Comparison of ENCODE assay signal across 18 cellular contexts in genomic region chr16:51416921-51417320, GRCh38.
DNase-seq lines count a peak whose midpoint lies in the region; ATAC-seq and TF ChIP-seq lines count a peak whose summit lies in the region.
"Had no signal": no experiment of that assay in that cellular context is flagged by ENCODE, and none has a peak within 500 bp of the region (broad histone marks: within the 10 kb centered on the region; RNA-seq: fewer than 3 reads in every experiment).

No MANE protein-coding gene starts in this region.

- H3K36me3 ChIP-seq in IMR-90 (ENCODE audit: control insufficient read depth, insufficient read depth, low read length) (no peaks in the 10 kb centered on the region), mucosa of descending colon (ENCODE audit: low read depth) (no peaks in the 10 kb centered on the region), ovary (no peaks in the 10 kb centered on the region), prostate gland (no peaks in the 10 kb centered on the region)

- no peak overlapping the region for H3K4ac ChIP-seq in IMR-90 (ENCODE audit: low read depth, low read length)

- no peak overlapping the region for H2BK5ac ChIP-seq in IMR-90 (ENCODE audit: low read depth, low read length, poor library complexity, severe bottlenecking)

- H4K5ac ChIP-seq in IMR-90 (ENCODE audit: low read depth, low read length) = no peak overlapping the region

- H3K4me2 ChIP-seq in IMR-90 (ENCODE audit: low read depth, low read length) = no peak overlapping the region
- H3K4me2 ChIP-seq: PC-9 had no signal

- no peak overlapping the region for H2AK5ac ChIP-seq in IMR-90 (ENCODE audit: low read depth, low read length)

- H4K20me1 ChIP-seq in IMR-90 (ENCODE audit: insufficient read depth, low read length) = no peaks in the 10 kb centered on the region

- POLR2A ChIA-PET in AG04450 (lab: Yijun Ruan, JAX) (no interaction called here), IMR-90 (lab: Charles Lee; ENCODE audit: unreplicated experiment) (no interaction called here)

- no TSS peak for BruUV-seq in IMR-90 (replicated peaks; lab: Mats Ljungman, UMichigan)

- no peaks in the 10 kb centered on the region for H3K4me1 ChIP-seq in IMR-90 (ENCODE audit: control insufficient read depth, insufficient read depth, low read length)
- H3K4me1 ChIP-seq in mucosa of descending colon (ENCODE audit: low read depth) = no peaks in the 10 kb centered on the region
- no peaks in the 10 kb centered on the region for H3K4me1 ChIP-seq in ovary (ENCODE audit: insufficient read depth)
- no peaks in the 10 kb centered on the region for H3K4me1 ChIP-seq in prostate gland (replicated peaks)

- TF ChIP-seq POLR2A in IMR-90 (IDR thresholded peaks at IDR 0.05; ENCODE audit: low read depth, low read length) = no peak
- TF ChIP-seq POLR2A in ovary (IDR thresholded peaks at IDR 0.05) = no peak
- TF ChIP-seq POLR2A in prostate gland (IDR thresholded peaks at IDR 0.05) = no peak

- H2AFZ ChIP-seq in IMR-90 (replicated peaks; ENCODE audit: low read length, poor library complexity) = no peak overlapping the region
- H2AFZ ChIP-seq: PC-9 had no signal

- TF ChIP-seq CTCF in AG04450 (IDR thresholded peaks at IDR 0.05; ENCODE audit: low read depth, low read length) (no peak), IMR-90 (conservative IDR thresholded peaks at IDR 0.05; ENCODE audit: low read depth, low read length) (no peak), astrocyte of the cerebellum (IDR thresholded peaks at IDR 0.05; ENCODE audit: low read depth, low read length, missing control alignments) (no peak), mucosa of descending colon (IDR thresholded peaks at IDR 0.05) (no peak), ovary (IDR thresholded peaks at IDR 0.05) (no peak), prostate gland (IDR thresholded peaks at IDR 0.05) (no peak)

- H3K4me1 Mint-ChIP-seq in activated T-cell treated with anti-CD3 and anti-CD28 coated beads, Interleukin-2, amount 50 U/mL, for 24 hours (ENCODE audit: low read depth) = no peaks in the 10 kb centered on the region
- H3K4me1 Mint-ChIP-seq: CD14-positive monocyte had no signal

- TF ChIP-seq EP300 in ovary (IDR thresholded peaks at IDR 0.05) = no peak

- H2AK9ac ChIP-seq in IMR-90 (replicated peaks; ENCODE audit: low read depth, low read length, poor library complexity) = no peak overlapping the region

- H3K9me3 Mint-ChIP-seq in activated T-cell treated with anti-CD3 and anti-CD28 coated beads, Interleukin-2, amount 50 U/mL, for 24 hours = peaks cover 3% of the 10 kb centered on the region

- H3K4me3 Mint-ChIP-seq in activated T-cell treated with anti-CD3 and anti-CD28 coated beads, Interleukin-2, amount 50 U/mL, for 24 hours = no peak overlapping the region
- H3K4me3 Mint-ChIP-seq: CD14-positive monocyte had no signal

- H3K18ac ChIP-seq in IMR-90 (ENCODE audit: low read depth, low read length) = no peak overlapping the region

- ATAC-seq in IMR-90 (ENCODE audit: low read depth) = no peak
- no peak for ATAC-seq in mucosa of descending colon

- no peak overlapping the region for H3K9ac ChIP-seq in IMR-90 (ENCODE audit: low read depth, low read length)

- no peak overlapping the region for H2BK20ac ChIP-seq in IMR-90 (ENCODE audit: low read depth, low read length)

- peak; percentile 24 for DNase-seq in AG04450 (ENCODE audit: low read depth, low spot score)
- DNase-seq in IMR-90 = peak; percentile 48
- peak; percentile 79 for DNase-seq in astrocyte of the cerebellum (ENCODE audit: low read depth)
- DNase-seq in fibroblast of peridontal ligament (ENCODE audit: extremely low read depth) = peak; percentile 38
- DNase-seq in mucosa of descending colon = no peak
- no peak for DNase-seq in activated T-cell treated with anti-CD3 and anti-CD28 coated beads, Interleukin-2, amount 50 U/mL, for 24 hours
- no peak for DNase-seq in ovary
- no peak for DNase-seq in prostate gland (ENCODE audit: low spot score)
- DNase-seq: AML-193, DMS53, HCEC 1CT, MV-4-11, NCI-H1436, NCI-H2029, NCI-H510A, NCI-H774, PC-9 had no signal

- no peak overlapping the region for H3K27ac Mint-ChIP-seq in activated T-cell treated with anti-CD3 and anti-CD28 coated beads, Interleukin-2, amount 50 U/mL, for 24 hours
- H3K27ac Mint-ChIP-seq: CD14-positive monocyte had no signal

- H3K27me3 ChIP-seq in AG04450 (ENCODE audit: control insufficient read depth, insufficient read depth, low read length) (no peaks in the 10 kb centered on the region), IMR-90 (ENCODE audit: control insufficient read depth, insufficient read depth, low read length) (no peaks in the 10 kb centered on the region), ovary (no peaks in the 10 kb centered on the region), prostate gland (replicated peaks; ENCODE audit: insufficient read depth) (no peaks in the 10 kb centered on the region)

- H4K8ac ChIP-seq in IMR-90 (ENCODE audit: low read depth in 2 of 2, low read length in 2 of 2) = no peak overlapping the region

- intact Hi-C loops in IMR-90 (cut with micrococcal nuclease) = no loop called here
- intact Hi-C loops in mucosa of descending colon (cut with DNase I, micrococcal nuclease) = no loop called here
- intact Hi-C loops in ovary (cut with DNase I) = no loop called here
- intact Hi-C loops in prostate gland (cut with DNase I) = no loop called here

- no peak overlapping the region for H2BK15ac ChIP-seq in IMR-90 (ENCODE audit: low read depth, low read length)

- H3K14ac ChIP-seq in IMR-90 (replicated peaks; ENCODE audit: low read depth, low read length) = no peak overlapping the region

- in situ Hi-C loops in IMR-90 (cut with MboI; ENCODE audit: low sequenced_read_pairs) (no loop called here), astrocyte of the cerebellum (cut with HindIII; ENCODE audit: low sequenced_read_pairs) (no loop called here)

- WGBS in IMR-90 (ENCODE audit: extremely low coverage in 2 of 2, insufficient read length in 1 of 2), 2 experiments = 66% methylated on average over 5 of the region's 6 CpGs; no CpG with 5 or more reads in 1 of the 2 experiments
- 48 to 55% (median 48%) methylated on average over 6 of the region's 6 CpGs for WGBS in ovary, 3 donors
- 63% methylated on average over 6 of the region's 6 CpGs for WGBS in prostate gland

- dilution Hi-C loops in IMR-90 (cut with HindIII; ENCODE audit: low sequenced_read_pairs, unreplicated experiment) = no loop called here

- H2BK120ac ChIP-seq in IMR-90 (ENCODE audit: low read depth, low read length) = no peak overlapping the region

- no peak overlapping the region for H3K23ac ChIP-seq in IMR-90 (ENCODE audit: low read depth, low read length)

- peaks cover 5% of the 10 kb centered on the region; the same call in 1 of the 2 replicates for H3K9me1 ChIP-seq in IMR-90 (ENCODE audit: insufficient read depth, low read length)

- no peaks in the 10 kb centered on the region for H3K9me3 ChIP-seq in AG04450 (ENCODE audit: control insufficient read depth, insufficient read depth, low read length)
- H3K9me3 ChIP-seq in IMR-90 (ENCODE audit: control insufficient read depth, insufficient read depth, low read length) = no peaks in the 10 kb centered on the region
- H3K9me3 ChIP-seq in mucosa of descending colon = no peaks in the 10 kb centered on the region
- H3K9me3 ChIP-seq in ovary = no peaks in the 10 kb centered on the region
- H3K9me3 ChIP-seq in prostate gland = no peaks in the 10 kb centered on the region

- CTCF ChIA-PET in AG04450 (lab: Charles Lee) = no interaction called here
- CTCF ChIA-PET in IMR-90 (lab: Yijun Ruan, JAX) = no interaction called here

- no peaks in the 10 kb centered on the region for H3K36me3 Mint-ChIP-seq in activated T-cell treated with anti-CD3 and anti-CD28 coated beads, Interleukin-2, amount 50 U/mL, for 24 hours (ENCODE audit: low read depth)
- H3K36me3 Mint-ChIP-seq: CD14-positive monocyte had no signal

- no peak overlapping the region for H3K56ac ChIP-seq in IMR-90 (ENCODE audit: extremely low read depth, insufficient read depth, low read length)

- TF ChIP-seq RAD21 in IMR-90 (IDR thresholded peaks at IDR 0.05; ENCODE audit: low read length) = no peak

- no peaks in the 10 kb centered on the region for H3K79me1 ChIP-seq in IMR-90 (ENCODE audit: low read depth in 1 of 2, low read length in 2 of 2)

- no peak overlapping the region for H3K27ac ChIP-seq in AG04450 (ENCODE audit: low read depth, low read length)
- no peak overlapping the region for H3K27ac ChIP-seq in IMR-90 (ENCODE audit: insufficient read depth, low read length)
- no peak overlapping the region for H3K27ac ChIP-seq in ovary
- H3K27ac ChIP-seq in prostate gland = no peak overlapping the region
- H3K27ac ChIP-seq: PC-9 had no signal

- no peak overlapping the region for H3K4me3 ChIP-seq in AG04450 (ENCODE audit: low read depth, low read length)
- no peak overlapping the region for H3K4me3 ChIP-seq in IMR-90 (ENCODE audit: insufficient read depth, low read depth, low read length)
- H3K4me3 ChIP-seq in astrocyte of the cerebellum (ENCODE audit: low read depth, low read length) = no peak overlapping the region
- H3K4me3 ChIP-seq in mucosa of descending colon = no peak overlapping the region
- H3K4me3 ChIP-seq in ovary = no peak overlapping the region
- no peak overlapping the region for H3K4me3 ChIP-seq in prostate gland
- H3K4me3 ChIP-seq: PC-9 had no signal

- no peak overlapping the region for H4K91ac ChIP-seq in IMR-90 (ENCODE audit: insufficient read depth, low read depth, low read length)

- no peaks in the 10 kb centered on the region for H3K27me3 Mint-ChIP-seq in activated T-cell treated with anti-CD3 and anti-CD28 coated beads, Interleukin-2, amount 50 U/mL, for 24 hours

TF ChIP-seq in IMR-90, 13 proteins besides CTCF, POLR2A, EP300 and RAD21 (continues in another document):
- TF ChIP-seq FOS (IDR thresholded peaks at IDR 0.05; ENCODE audit: low read depth, low read length) (no peak), MAFK (IDR thresholded peaks at IDR 0.05; ENCODE audit: low read depth, low read length) (no peak), BHLHE40 (IDR thresholded peaks at IDR 0.05; ENCODE audit: low read depth, low read length) (no peak), MXI1 (IDR thresholded peaks at IDR 0.05; ENCODE audit: borderline replicate concordance, low read depth, low read length) (no peak), RFX5 (IDR thresholded peaks at IDR 0.05; ENCODE audit: low read depth, low read length) (no peak), CEBPB (IDR thresholded peaks at IDR 0.05; ENCODE audit: low read depth, low read length) (no peak), SMC3 (IDR thresholded peaks at IDR 0.05; ENCODE audit: low read depth, low read length) (no peak), RCOR1 (IDR thresholded peaks at IDR 0.05; ENCODE audit: insufficient replicate concordance, low read length) (no peak), NFE2L2 (IDR thresholded peaks at IDR 0.05; ENCODE audit: low read depth, low read length) (no peak), USF2 (IDR thresholded peaks at IDR 0.05; ENCODE audit: low read depth, low read length) (no peak)

Comparison
In these comparisons a context has a peak if more than half of its experiments do, and no peak if none do; other contexts are left out.
1. DNase-seq: peak in AG04450 (single experiment), IMR-90 (single experiment), astrocyte of the cerebellum (single experiment) and fibroblast of peridontal ligament (single experiment); none in mucosa of descending colon (0 of 3), activated T-cell treated with anti-CD3 and anti-CD28 coated beads, Interleukin-2, amount 50 U/mL, for 24 hours (single experiment), ovary (0 of 5) and prostate gland (single experiment).